ENCODE assay signal across 1 cellular context in genomic region chr11:73869234-73869949, GRCh38.
TF ChIP-seq lines count a peak whose summit lies in the region.

No MANE protein-coding gene starts in this region.

TF ChIP-seq in K562, 482 proteins besides CTCF, POLR2A, EP300 and RAD21 (continued from another document):
- TF ChIP-seq, protein P1, sequence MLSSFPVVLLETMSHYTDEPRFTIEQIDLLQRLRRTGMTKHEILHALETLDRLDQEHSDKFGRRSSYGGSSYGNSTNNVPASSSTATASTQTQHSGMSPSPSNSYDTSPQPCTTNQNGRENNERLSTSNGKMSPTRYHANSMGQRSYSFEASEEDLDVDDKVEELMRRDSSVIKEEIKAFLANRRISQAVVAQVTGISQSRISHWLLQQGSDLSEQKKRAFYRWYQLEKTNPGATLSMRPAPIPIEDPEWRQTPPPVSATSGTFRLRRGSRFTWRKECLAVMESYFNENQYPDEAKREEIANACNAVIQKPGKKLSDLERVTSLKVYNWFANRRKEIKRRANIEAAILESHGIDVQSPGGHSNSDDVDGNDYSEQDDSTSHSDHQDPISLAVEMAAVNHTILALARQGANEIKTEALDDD (IDR thresholded peaks at IDR 0.05): peak; percentile 37; the same call in 1 of the 2 replicates
- TF ChIP-seq ZNF316 (IDR thresholded peaks at IDR 0.05): peak; percentile 26; the same call in 1 of the 2 replicates
- no peak for TF ChIP-seq ELF4 (CRISPR knock-in tag; IDR thresholded peaks at IDR 0.05)
- TF ChIP-seq RBBP5 (IDR thresholded peaks at IDR 0.05; ENCODE audit: borderline replicate concordance, insufficient read depth, low read length, poor library complexity, severe bottlenecking): no peak
